21 cellular contexts compared by ENCODE assay signal in the genomic region with DNA sequence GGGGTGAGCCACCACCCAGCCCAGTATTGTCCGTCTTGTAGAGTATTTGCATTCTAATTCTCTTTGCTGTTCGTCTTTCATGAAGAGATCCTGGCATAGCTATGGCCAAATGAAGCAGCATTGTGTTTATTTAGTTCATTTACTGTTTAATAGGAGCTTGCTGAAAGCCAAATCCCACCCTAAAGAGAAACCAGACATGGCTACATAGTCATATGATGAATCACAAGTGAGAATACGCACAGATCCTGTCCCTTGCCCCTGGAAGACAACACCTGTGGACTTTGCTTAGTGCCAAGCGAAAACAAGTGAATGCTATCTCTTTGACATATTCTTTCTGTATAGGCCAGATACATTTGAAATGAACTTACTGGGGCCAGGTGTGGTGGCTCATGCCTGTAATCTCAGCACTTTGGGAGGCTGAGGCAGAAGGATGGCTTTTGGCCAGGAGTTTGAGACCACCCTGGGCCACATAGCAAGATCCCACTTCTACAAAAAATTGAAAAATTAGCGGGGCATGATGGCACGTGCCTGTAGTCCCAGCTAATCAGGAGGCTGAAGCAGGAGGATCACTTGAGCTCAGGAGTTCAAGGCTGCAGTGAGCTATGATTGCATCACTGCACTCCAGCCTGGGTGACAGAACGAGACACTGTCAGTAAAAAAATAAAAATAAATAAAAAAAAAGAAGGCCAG. TPM values are rescaled to one million over a fixed set of nuclear protein-coding genes. Genes with fewer than 3 reads are reported as not detected.
DNase-seq lines count a peak whose midpoint lies in the region; ATAC-seq and TF ChIP-seq lines count a peak whose summit lies in the region.
"Had no signal": no experiment of that assay in that cellular context is flagged by ENCODE, and none has a peak within 500 bp of the region (broad histone marks: within the 10 kb centered on the region; RNA-seq: fewer than 3 reads in every experiment).

No MANE protein-coding gene starts in this region.

- no peak overlapping the region for H3K56ac ChIP-seq in IMR-90 (ENCODE audit: extremely low read depth, insufficient read depth, low read length)

- H2AK9ac ChIP-seq in IMR-90 (replicated peaks; ENCODE audit: low read depth, low read length, poor library complexity): no peak overlapping the region

- no peak overlapping the region for H3K14ac ChIP-seq in IMR-90 (replicated peaks; ENCODE audit: low read depth, low read length)

- H3K9ac ChIP-seq in BLaER1: no peak overlapping the region
- H3K9ac ChIP-seq in IMR-90 (ENCODE audit: low read depth, low read length): no peak overlapping the region

- H3K4me2 ChIP-seq in BLaER1: peak overlapping the region; percentile 84
- no peak overlapping the region for H3K4me2 ChIP-seq in IMR-90 (ENCODE audit: low read depth, low read length)

- no peak overlapping the region for H4K91ac ChIP-seq in IMR-90 (ENCODE audit: insufficient read depth, low read depth, low read length)

- dilution Hi-C loops in IMR-90 (cut with HindIII; ENCODE audit: low sequenced_read_pairs, unreplicated experiment): no loop called here

- H2BK5ac ChIP-seq in IMR-90 (ENCODE audit: low read depth, low read length, poor library complexity, severe bottlenecking): no peak overlapping the region

- H3K9me1 ChIP-seq in IMR-90 (ENCODE audit: insufficient read depth, low read length): 0 out of 2 replicates have a peak, but pooled peaks cover 5% of the 10 kb centered on the region

- WGBS in IMR-90 (ENCODE audit: extremely low coverage in 2 of 2, insufficient read length in 1 of 2), 2 experiments: no CpG with 5 or more reads among the region's 7 CpGs

- 0 out of 2 replicates have a peak overlapping the region, but pooled peaks have one; percentile 54 for H2BK120ac ChIP-seq in IMR-90 (ENCODE audit: low read depth, low read length)

- H3K36me3 ChIP-seq in BLaER1 (no peaks in the 10 kb centered on the region), IMR-90 (ENCODE audit: control insufficient read depth, insufficient read depth, low read length) (no peaks in the 10 kb centered on the region)
- H3K36me3 ChIP-seq: upper lobe of right lung had no signal

- H3K27me3 ChIP-seq in BLaER1: no peaks in the 10 kb centered on the region
- H3K27me3 ChIP-seq in IMR-90 (ENCODE audit: control insufficient read depth, insufficient read depth, low read length): no peaks in the 10 kb centered on the region
- H3K27me3 ChIP-seq: upper lobe of right lung had no signal

- H4K20me1 ChIP-seq in BLaER1 (no peaks in the 10 kb centered on the region), IMR-90 (ENCODE audit: insufficient read depth, low read length) (0 out of 2 replicates have a peak, but pooled peaks cover under 1% of the 10 kb centered on the region)

- H3K4me1 ChIP-seq in BLaER1 (peaks cover 50% of the 10 kb centered on the region), IMR-90 (ENCODE audit: control insufficient read depth, insufficient read depth, low read length) (peaks cover 8% of the 10 kb centered on the region; the same call in 1 of the 2 replicates)

- no TSS peak for BruUV-seq in IMR-90 (replicated peaks; lab: Mats Ljungman, UMichigan)

- intact Hi-C loops in IMR-90 (cut with micrococcal nuclease): no loop called here

- H3K79me1 ChIP-seq in IMR-90 (ENCODE audit: low read depth in 1 of 2, low read length in 2 of 2): peaks cover 3 to 19% of the 10 kb centered on the region in 2 experiments; a peak in 3 of 4 replicates

- H3K36me3 Mint-ChIP-seq in neural crest cell (ENCODE audit: low read depth): peaks cover 2% of the 10 kb centered on the region
- H3K36me3 Mint-ChIP-seq in activated naive CD4-positive, alpha-beta T cell treated with anti-CD3 and anti-CD28 coated beads, Interleukin-2, amount 10 ng/mL, durations not matched to agents 7 days and 5 days: peaks cover 2% of the 10 kb centered on the region

- H3K4me1 Mint-ChIP-seq in neural crest cell: no peaks in the 10 kb centered on the region
- peaks cover 10% of the 10 kb centered on the region for H3K4me1 Mint-ChIP-seq in activated naive CD4-positive, alpha-beta T cell treated with anti-CD3 and anti-CD28 coated beads, Interleukin-2, amount 10 ng/mL, durations not matched to agents 7 days and 5 days

- H2AFZ ChIP-seq in IMR-90 (replicated peaks; ENCODE audit: low read length, poor library complexity): no peak overlapping the region

- TF ChIP-seq POLR2A in IMR-90 (IDR thresholded peaks at IDR 0.05; ENCODE audit: low read depth, low read length): no peak

- POLR2A ChIA-PET in IMR-90 (lab: Charles Lee; ENCODE audit: unreplicated experiment): no interaction called here

- H3K27ac Mint-ChIP-seq in neural crest cell (ENCODE audit: unreplicated experiment): no peak overlapping the region
- no peak overlapping the region for H3K27ac Mint-ChIP-seq in activated naive CD4-positive, alpha-beta T cell treated with anti-CD3 and anti-CD28 coated beads, Interleukin-2, amount 10 ng/mL, durations not matched to agents 7 days and 5 days
- H3K27ac Mint-ChIP-seq: progenitor cell of endocrine pancreas had no signal

- H3K27ac ChIP-seq in BLaER1: no peak overlapping the region; the same call in 1 of the 2 replicates
- H3K27ac ChIP-seq in IMR-90 (ENCODE audit: insufficient read depth, low read length): no peak overlapping the region
- H3K27ac ChIP-seq: upper lobe of right lung had no signal

- H3K27me3 Mint-ChIP-seq in neural crest cell (ENCODE audit: low read depth): no peaks in the 10 kb centered on the region
- peaks cover 5% of the 10 kb centered on the region for H3K27me3 Mint-ChIP-seq in activated naive CD4-positive, alpha-beta T cell treated with anti-CD3 and anti-CD28 coated beads, Interleukin-2, amount 10 ng/mL, durations not matched to agents 7 days and 5 days
- H3K27me3 Mint-ChIP-seq: dendritic cell treated with granulocyte-macrophage colony-stimulating factor and Interleukin-4, amounts not matched to agents 40 ng/mL and 50 ng/mL, for 4 days; progenitor cell of endocrine pancreas had no signal

- H4K8ac ChIP-seq in IMR-90 (ENCODE audit: low read depth in 2 of 2, low read length in 2 of 2): no peak overlapping the region

- H3K4ac ChIP-seq in IMR-90 (ENCODE audit: low read depth, low read length): peak overlapping the region; percentile 37

- no peak overlapping the region for H2BK15ac ChIP-seq in IMR-90 (ENCODE audit: low read depth, low read length)

- H3K9me3 Mint-ChIP-seq in neural crest cell: no peaks in the 10 kb centered on the region
- H3K9me3 Mint-ChIP-seq in activated naive CD4-positive, alpha-beta T cell treated with anti-CD3 and anti-CD28 coated beads, Interleukin-2, amount 10 ng/mL, durations not matched to agents 7 days and 5 days: peaks cover 7% of the 10 kb centered on the region
- H3K9me3 Mint-ChIP-seq: dendritic cell treated with granulocyte-macrophage colony-stimulating factor and Interleukin-4, amounts not matched to agents 40 ng/mL and 50 ng/mL, for 4 days had no signal

- peak; percentile 86 for DNase-seq in IMR-90
- DNase-seq in astrocyte of the spinal cord (ENCODE audit: low read depth, low spot score): peak; percentile 76
- DNase-seq in neural crest cell (ENCODE audit: low read depth, low spot score): no peak
- no peak for DNase-seq in GM20000 (ENCODE audit: low spot score)
- no peak for DNase-seq in OCI-M1 (lab: John Stamatoyannopoulos, UW)
- no peak for DNase-seq in activated naive CD4-positive, alpha-beta T cell treated with anti-CD3 and anti-CD28 coated beads, Interleukin-2, amount 10 ng/mL, durations not matched to agents 7 days and 5 days
- DNase-seq: activated CD8-positive, alpha-beta memory T cell treated with anti-CD3 and anti-CD28 coated beads, Interleukin-2, amount 50 U/mL, for 4 hours; AML-193; amniotic stem cell; DND-41; islet precursor cell; mucosa of descending colon; NCI-H187 treated with DMSO at 0.1 percent for 48 hours; stimulated activated CD4-positive, alpha-beta T cell treated with anti-CD3 and anti-CD28 coated beads, Interleukin-1b, Interleukin-23, amount 100 ng/mL, for 48 hours; stimulated activated CD8-positive, alpha-beta memory T cell treated with anti-CD3 and anti-CD28 coated beads, Interleukin-4, amount 100 ng/mL, for 48 hours; upper lobe of right lung had no signal

- in situ Hi-C loops in IMR-90 (cut with MboI; ENCODE audit: low sequenced_read_pairs): no loop called here
- in situ Hi-C loops in astrocyte of the spinal cord (cut with HindIII; ENCODE audit: low sequenced_read_pairs): no loop called here

- peak overlapping the region; percentile 1 for H3K4me3 Mint-ChIP-seq in neural crest cell
- H3K4me3 Mint-ChIP-seq in activated naive CD4-positive, alpha-beta T cell treated with anti-CD3 and anti-CD28 coated beads, Interleukin-2, amount 10 ng/mL, durations not matched to agents 7 days and 5 days: no peak overlapping the region
- H3K4me3 Mint-ChIP-seq: dendritic cell treated with granulocyte-macrophage colony-stimulating factor and Interleukin-4, amounts not matched to agents 40 ng/mL and 50 ng/mL, for 4 days had no signal

- CTCF ChIA-PET in IMR-90 (lab: Yijun Ruan, JAX): interaction anchor here (0.6 kb wide), 1 partner anchor 19 kb away, joined by 3 read pairs; no protein-coding TSS in a partner anchor
- CTCF ChIA-PET in activated naive CD4-positive, alpha-beta T cell treated with anti-CD3 and anti-CD28 coated beads, Interleukin-2, amount 10 ng/mL, durations not matched to agents 7 days and 5 days (lab: Charles Lee): no interaction called here

- H2AK5ac ChIP-seq in IMR-90 (ENCODE audit: low read depth, low read length): peak overlapping the region; percentile 23; the same call in 1 of the 2 replicates

- H3K4me3 ChIP-seq in BLaER1 (no peak overlapping the region), IMR-90 (ENCODE audit: insufficient read depth, low read depth, low read length) (no peak overlapping the region), astrocyte of the spinal cord (ENCODE audit: low read depth, low read length) (no peak overlapping the region)
- H3K4me3 ChIP-seq: GM12878, mucosa of descending colon, upper lobe of right lung had no signal

- H2BK20ac ChIP-seq in IMR-90 (ENCODE audit: low read depth, low read length): no peak overlapping the region; the same call in 1 of the 2 replicates

- ATAC-seq in IMR-90 (ENCODE audit: low read depth) (no peak), HG02970 (IDR thresholded peaks at IDR 0.05; ENCODE audit: low FRiP score, unreplicated experiment) (no peak)
- ATAC-seq: GM12878, mucosa of descending colon, upper lobe of right lung had no signal

- H3K23ac ChIP-seq in IMR-90 (ENCODE audit: low read depth, low read length): no peak overlapping the region

- TF ChIP-seq CTCF in IMR-90 (conservative IDR thresholded peaks at IDR 0.05; ENCODE audit: low read depth, low read length) (no peak), astrocyte of the spinal cord (IDR thresholded peaks at IDR 0.05; ENCODE audit: low read depth, low read length) (no peak), neural crest cell (conservative IDR thresholded peaks at IDR 0.05) (no peak), GM20000 (IDR thresholded peaks at IDR 0.05; ENCODE audit: extremely low read depth, missing control alignments) (no peak)

- H4K5ac ChIP-seq in IMR-90 (ENCODE audit: low read depth, low read length): no peak overlapping the region

- TF ChIP-seq RAD21 in IMR-90 (IDR thresholded peaks at IDR 0.05; ENCODE audit: low read length): no peak

- peaks cover 9% of the 10 kb centered on the region for H3K9me3 ChIP-seq in BLaER1
- 0 out of 2 replicates have a peak, but pooled peaks cover 2% of the 10 kb centered on the region for H3K9me3 ChIP-seq in IMR-90 (ENCODE audit: control insufficient read depth, insufficient read depth, low read length)
- H3K9me3 ChIP-seq: mucosa of descending colon, upper lobe of right lung had no signal

- H3K18ac ChIP-seq in IMR-90 (ENCODE audit: low read depth, low read length): no peak overlapping the region

RNA-seq across cellular contexts. Expression of gene ARFGAP3, which starts 5.1 kb away (rescaled TPM):
- total RNA-seq in IMR-90 (2012; rRNA removed) (70.1 and 88.0 TPM in 2 replicates), neural crest cell (28.4 and 29.9 TPM in 2 replicates)
- 46.5 and 50.0 TPM in 2 replicates for polyA plus RNA-seq in IMR-90 (2012; rRNA removed)
- 20.1 and 23.0 TPM in 2 replicates for polyA plus RNA-seq in IMR-90 (2012; cell fraction: cytosol; rRNA removed)
- 20.9 and 47.6 TPM in 2 replicates for polyA plus RNA-seq in IMR-90 (2012; cell fraction: nucleus; rRNA removed; ENCODE audit: low replicate concordance)

Comparison
In these comparisons a context has a peak if more than half of its experiments do, and no peak if none do; other contexts are left out.
1. DNase-seq: peak in IMR-90 (single experiment) and astrocyte of the spinal cord (single experiment); none in neural crest cell (single experiment), GM20000 (single experiment), OCI-M1 (single experiment) and activated naive CD4-positive, alpha-beta T cell treated with anti-CD3 and anti-CD28 coated beads, Interleukin-2, amount 10 ng/mL, durations not matched to agents 7 days and 5 days (single experiment).